Comparison of ENCODE assay signal across 8 cellular contexts in the genomic region with DNA sequence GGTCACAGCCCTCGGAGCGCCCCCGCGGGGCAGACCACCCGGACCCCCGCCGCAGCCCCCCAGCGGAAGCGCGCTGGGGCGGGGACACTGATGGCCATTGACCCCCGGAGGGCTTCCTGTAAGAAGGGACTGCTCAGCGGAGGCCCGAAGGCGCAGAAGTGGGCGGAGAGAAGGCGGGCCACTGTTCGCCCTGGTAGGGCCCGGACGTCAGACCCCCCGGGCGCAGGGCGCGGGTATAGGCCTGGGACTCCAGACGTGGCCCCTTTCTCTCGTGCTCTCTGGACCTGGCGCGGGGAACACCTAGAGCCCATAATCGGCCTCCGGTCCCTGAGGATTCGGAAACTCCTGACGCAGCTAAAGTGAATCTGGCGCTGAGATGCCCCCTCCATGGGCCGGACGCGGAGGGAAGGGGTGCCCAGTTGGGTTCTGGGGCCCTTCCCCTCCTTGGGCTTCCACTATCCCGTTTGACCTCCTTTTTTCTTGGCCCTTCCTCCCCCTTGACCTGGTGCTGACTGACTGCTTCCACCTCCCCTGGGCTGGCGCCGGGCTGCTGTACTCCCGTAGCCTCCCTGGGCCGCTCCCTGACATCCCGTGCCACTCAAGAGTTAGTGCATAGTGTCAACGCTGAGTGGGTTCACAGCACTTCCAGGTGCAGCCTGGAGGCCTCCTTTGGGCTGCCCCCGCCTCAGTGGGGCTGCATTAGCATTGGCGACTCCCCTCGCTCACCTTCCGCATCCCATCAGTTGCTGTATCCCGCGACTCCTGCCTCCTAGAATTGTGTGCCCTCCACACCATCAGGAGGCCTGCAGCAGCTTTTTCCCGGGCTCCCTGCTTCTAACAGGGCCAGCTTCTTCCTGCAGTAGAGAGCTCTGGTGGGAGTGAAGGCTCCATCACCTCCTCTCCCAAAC. TPM values are rescaled to one million over a fixed set of nuclear protein-coding genes. Genes with fewer than 3 reads are reported as not detected.
DNase-seq lines count a peak whose midpoint lies in the region; ATAC-seq and TF ChIP-seq lines count a peak whose summit lies in the region.

No MANE protein-coding gene starts in this region.

- TF ChIP-seq POLR2A in body of pancreas (IDR thresholded peaks at IDR 0.05), result peak in 1 of 3 donors; percentile 31

- H3K9me3 ChIP-seq in body of pancreas, result no peaks in the 10 kb centered on the region

- H3K4me3 ChIP-seq in body of pancreas, result peak overlapping the region; percentile 71 to 86

- peaks cover 1 to 3% (median 1%) of the 10 kb centered on the region in 3 donors for H3K27me3 Mint-ChIP-seq in CD14-positive monocyte (ENCODE audit: low read depth in 3 of 3)

- WGBS in body of pancreas, 2 donors, result 7 to 15% methylated on average over 7 to 49 of the region's 50 CpGs

- H3K27me3 ChIP-seq in body of pancreas, result no peaks in the 10 kb centered on the region

- H3K27ac Mint-ChIP-seq in CD14-positive monocyte, result peak overlapping the region; percentile 53 to 89 (median 79)

- H3K36me3 Mint-ChIP-seq in CD14-positive monocyte, result peaks cover 36 to 44% of the 10 kb centered on the region in 2 donors

- intact Hi-C loops in CD14-positive monocyte (cut with micrococcal nuclease) (loop anchor here (5.0 to 10.0 kb wide), 4 partner anchors 76 to 401 kb away; partner anchors contain the start of genes MCM2 (in 1 of the 2), SEC61A1 (in 1 of the 2) and TPRA1 (in 1 of the 2)), body of pancreas (cut with DNase I) (no loop called here)

- H3K9me3 Mint-ChIP-seq in CD14-positive monocyte, result peaks cover 0 to 8% (median 0%) of the 10 kb centered on the region in 7 donors

- H3K4me3 Mint-ChIP-seq in CD14-positive monocyte, result peak overlapping the region; percentile 86 to 93

- TF ChIP-seq CTCF in CD14-positive monocyte (IDR thresholded peaks at IDR 0.05) (no peak), body of pancreas (IDR thresholded peaks at IDR 0.05) (no peak)

- ATAC-seq in GM19397 (IDR thresholded peaks at IDR 0.05; ENCODE audit: unreplicated experiment) (peak; percentile 38), HG03521 (IDR thresholded peaks at IDR 0.05; ENCODE audit: unreplicated experiment) (peak; percentile 25), body of pancreas (peak; percentile 44)

- H3K36me3 ChIP-seq in body of pancreas (replicated peaks in 1 of 2; ENCODE audit: insufficient read depth in 1 of 2, low read depth in 2 of 2), result peaks cover 0 to 2% of the 10 kb centered on the region in 2 donors

- H3K27ac ChIP-seq in body of pancreas, result peak overlapping the region in 3 of 4 donors; percentile 40 to 91 (median 56)

- H3K4me1 ChIP-seq in body of pancreas, result peaks cover 22% of the 10 kb centered on the region

- peaks cover 55% of the 10 kb centered on the region for H3K4me1 Mint-ChIP-seq in CD14-positive monocyte

- DNase-seq in CD14-positive monocyte (ENCODE audit: low spot score) (no peak), T follicular helper cell (ENCODE audit: low read depth) (peak; percentile 41), body of pancreas (peak; percentile 53 to 65 (median 62)), iPS-NIHi11 (ENCODE audit: low spot score) (peak; percentile 53), KG1 (lab: John Stamatoyannopoulos, UW) (no peak)
- DNase-seq in stimulated activated CD4-positive, alpha-beta T cell treated with anti-CD3 and anti-CD28 coated beads, Interleukin-12 subunit alpha, Interleukin-12 subunit beta, amount 100 ng/mL, for 4 hours, result peak; percentile 33

RNA-seq across cellular contexts. Expression of gene ABTB1, which starts 0.7 kb away (rescaled TPM):
- polyA plus RNA-seq in CD14-positive monocyte, result 100 to 1,000 TPM; 107 to 118 TPM
- 10 to 100 TPM; 21.4 to 34.0 TPM for total RNA-seq in body of pancreas

RNA-seq across cellular contexts. Expression of gene PODXL2, which starts 44.5 kb away (rescaled TPM):
- polyA plus RNA-seq in CD14-positive monocyte, result under 1 TPM; 0.33 to 0.43 TPM
- total RNA-seq in body of pancreas, result 10 to 100 TPM in 1 of 2 donors, 1 to 10 TPM in 1; 8.3 to 14.2 TPM

Comparison
In these comparisons a context has a peak if more than half of its experiments do, and no peak if none do; other contexts are left out.
1. DNase-seq: peak in T follicular helper cell (single experiment), body of pancreas (4 of 4), iPS-NIHi11 (single experiment) and stimulated activated CD4-positive, alpha-beta T cell treated with anti-CD3 and anti-CD28 coated beads, Interleukin-12 subunit alpha, Interleukin-12 subunit beta, amount 100 ng/mL, for 4 hours (single experiment); none in CD14-positive monocyte (single experiment) and KG1 (single experiment).
2. Peak in every context shown above with its lines, with median percentiles within 50 percentile points of each other: ATAC-seq.